20 cellular contexts compared by ENCODE assay signal in the genomic region with DNA sequence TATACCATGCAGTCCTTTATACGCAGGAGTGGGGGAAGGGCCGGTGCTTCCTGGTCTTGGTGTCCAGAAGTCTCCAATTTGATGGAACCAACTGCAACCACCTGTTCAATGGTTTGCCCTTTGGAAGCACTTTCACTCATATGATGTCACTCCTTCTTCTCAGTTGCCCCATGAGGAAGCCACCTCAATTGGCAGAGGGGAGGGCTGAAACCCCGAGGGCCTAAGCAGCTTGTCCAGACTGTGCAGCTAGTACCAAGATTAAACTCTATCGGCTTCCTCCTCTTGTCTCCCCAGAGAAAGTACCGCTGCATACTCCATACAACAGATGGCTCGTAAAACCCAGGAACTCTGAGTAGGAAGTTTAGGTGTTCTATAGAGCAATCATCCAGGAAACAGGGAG.
"Had no signal": no experiment of that assay in that cellular context is flagged by ENCODE, and none has a peak within 500 bp of the region (broad histone marks: within the 10 kb centered on the region; RNA-seq: fewer than 3 reads in every experiment).

No MANE protein-coding gene starts in this region.

- ATAC-seq: foreskin keratinocyte; gastroesophageal sphincter; heart left ventricle; left lung; mucosa of descending colon; natural killer cell treated with Interleukin-12 subunit alpha and Interleukin-12 subunit beta and Interleukin-15 and Interleukin-18, amount 100 ng/mL, for 72 hours; right lobe of liver; stimulated activated naive B cell treated with anti-CD40 and anti-IgM and Interleukin-4, amounts not matched to agents 10 μg/mL and 1 μg/mL and 100 μg/mL, for 72 hours; stimulated activated naive CD8-positive, alpha-beta T cell treated with anti-CD3 and anti-CD28 coated beads, Interleukin-15, amount 100 ng/mL, for 72 hours; upper lobe of right lung had no signal

- DNase-seq: dermis blood vessel endothelial cell; effector memory CD4-positive, alpha-beta T cell; foreskin keratinocyte; heart left ventricle; kidney; left lung; mesenchymal stem cell; mucosa of descending colon; naive B cell; right lobe of liver; small intestine; stimulated activated CD4-positive, alpha-beta T cell treated with anti-CD3 and anti-CD28 coated beads, Interleukin-15, amount 100 ng/mL, for 24 hours; stimulated activated CD4-positive, alpha-beta T cell treated with anti-CD3 and anti-CD28 coated beads, Interleukin-2, amount 100 ng/mL, for 48 hours; stimulated activated naive B cell treated with anti-CD40 and anti-IgM and Interleukin-4, amounts not matched to agents 10 μg/mL and 1 μg/mL and 100 μg/mL, for 72 hours; stimulated activated naive CD8-positive, alpha-beta T cell treated with anti-CD3 and anti-CD28 coated beads, Interleukin-15, amount 100 ng/mL, for 72 hours; transverse colon; upper lobe of right lung; uterus had no signal
